In the genomic region with DNA sequence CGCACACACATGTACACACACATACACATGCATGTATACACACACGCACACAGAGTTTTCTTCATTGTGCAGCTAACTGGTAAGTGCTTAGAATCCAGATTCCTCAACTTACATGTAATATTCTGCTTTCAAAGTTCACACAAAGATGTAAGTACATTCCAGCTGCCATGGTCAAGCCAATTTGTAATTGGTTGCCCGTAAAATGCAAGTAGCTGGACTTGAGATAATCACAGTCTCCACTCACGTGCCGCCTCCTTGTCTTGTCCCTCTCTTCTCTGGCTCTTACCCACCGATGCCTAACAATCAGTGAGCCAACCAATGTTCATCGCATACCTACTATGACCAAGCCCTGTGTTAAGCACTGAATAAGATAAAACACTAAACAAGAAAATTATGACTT, we compare ENCODE assay signal across 23 cellular contexts.
DNase-seq lines count a peak whose midpoint lies in the region; TF ChIP-seq lines count a peak whose summit lies in the region.
"Had no signal": no experiment of that assay in that cellular context is flagged by ENCODE, and none has a peak within 500 bp of the region (broad histone marks: within the 10 kb centered on the region; RNA-seq: fewer than 3 reads in every experiment).

No MANE protein-coding gene starts in this region.

- H3K36me3 ChIP-seq in HUES6 (ENCODE audit: control insufficient read depth, insufficient read depth, low read length) (no peaks in the 10 kb centered on the region), iPS-20b (ENCODE audit: insufficient read depth, low read depth, low read length) (no peaks in the 10 kb centered on the region), smooth muscle cell (ENCODE audit: low read depth) (no peaks in the 10 kb centered on the region)
- H3K36me3 ChIP-seq: BE2C, HAP-1 had no signal

- H3K9ac ChIP-seq in HUES6 (ENCODE audit: low read length): peak overlapping the region; percentile 42
- peak overlapping the region; percentile 55; the same call in 1 of the 2 replicates for H3K9ac ChIP-seq in iPS-20b (ENCODE audit: low read depth, low read length)
- H3K9ac ChIP-seq in smooth muscle cell (ENCODE audit: low read depth): no peak overlapping the region

- H3K27ac Mint-ChIP-seq in chondrocyte (ENCODE audit: unreplicated experiment): peak overlapping the region; percentile 77
- H3K27ac Mint-ChIP-seq: CD4-positive, alpha-beta T cell had no signal

- H3K79me2 ChIP-seq in smooth muscle cell (ENCODE audit: low read depth): no peaks in the 10 kb centered on the region

- H3K9me3 ChIP-seq in HUES6 (ENCODE audit: control insufficient read depth, insufficient read depth, low read depth, low read length) (no peaks in the 10 kb centered on the region), iPS-20b (ENCODE audit: insufficient read depth, low read depth, low read length) (no peaks in the 10 kb centered on the region), smooth muscle cell (replicated peaks; ENCODE audit: low read depth) (no peaks in the 10 kb centered on the region)
- H3K9me3 ChIP-seq: BE2C, HAP-1 had no signal

- no peaks in the 10 kb centered on the region for H3K36me3 Mint-ChIP-seq in chondrocyte (ENCODE audit: low read depth)

- H3K4me3 ChIP-seq in HUES6 (ENCODE audit: low read depth, low read length) (peak overlapping the region; percentile 13; the same call in 1 of the 2 replicates), iPS-20b (ENCODE audit: low read length) (peak overlapping the region; percentile 1; the same call in 1 of the 2 replicates), smooth muscle cell (no peak overlapping the region)
- H3K4me3 ChIP-seq: GM12878, HAP-1 had no signal

- TF ChIP-seq CTCF in chondrocyte (IDR thresholded peaks at IDR 0.05) (no peak), smooth muscle cell (IDR thresholded peaks at IDR 0.05; ENCODE audit: borderline replicate concordance, insufficient read depth, poor library complexity, severe bottlenecking) (no peak)

- H3K4me2 ChIP-seq in smooth muscle cell: peak overlapping the region; percentile 48

- H4K20me1 ChIP-seq in smooth muscle cell (ENCODE audit: low read depth): no peaks in the 10 kb centered on the region

- H2AFZ ChIP-seq in smooth muscle cell (ENCODE audit: low read depth): no peak overlapping the region

- H3K4me1 Mint-ChIP-seq in chondrocyte (ENCODE audit: low read depth): peaks cover 22% of the 10 kb centered on the region

- H3K27ac ChIP-seq in HUES6 (ENCODE audit: low read depth, low read length) (peak overlapping the region; percentile 41; the same call in 1 of the 2 replicates), iPS-20b (ENCODE audit: low read length) (peak overlapping the region; percentile 83), smooth muscle cell (ENCODE audit: low read depth) (peak overlapping the region; percentile 55)
- H3K27ac ChIP-seq: HL-60 had no signal

- H3K4me1 ChIP-seq in HUES6 (ENCODE audit: control insufficient read depth, insufficient read depth, low read length) (peaks cover 23% of the 10 kb centered on the region), iPS-20b (ENCODE audit: insufficient read depth, low read length) (peaks cover 20% of the 10 kb centered on the region), smooth muscle cell (ENCODE audit: low read depth) (peaks cover 9% of the 10 kb centered on the region)
- H3K4me1 ChIP-seq: BE2C, HAP-1 had no signal

- no peaks in the 10 kb centered on the region for H3K27me3 Mint-ChIP-seq in chondrocyte (ENCODE audit: low read depth)

- peaks cover 4% of the 10 kb centered on the region for H3F3A ChIP-seq in smooth muscle cell (ENCODE audit: low read depth)

- WGBS in smooth muscle cell (ENCODE audit: low lambda C conversion rate): 52% methylated on average over 7 of the region's 7 CpGs

- DNase-seq in chondrocyte (ENCODE audit: low spot score): no peak
- DNase-seq in smooth muscle cell (lab: John Stamatoyannopoulos, UW; ENCODE audit: unreplicated experiment): no peak
- DNase-seq in activated CD4-positive, alpha-beta T cell treated with anti-CD3 and anti-CD28 coated beads for 48 hours: no peak
- DNase-seq in nucleus accumbens (lab: John Stamatoyannopoulos, UW): no peak
- DNase-seq in cerebellum (ENCODE audit: low spot score): no peak
- no peak for DNase-seq in iPS-NIHi11 (ENCODE audit: low spot score)
- DNase-seq: BE2C; CD4-positive, alpha-beta T cell; DMS79 treated with DMSO at 0.1 percent for 48 hours; KBM-7; MV-4-11; NCI-H1417 treated with DMSO at 0.1 percent for 48 hours; NCI-H1930; NCI-H2171; NCI-H446 treated with DMSO at 0.1 percent for 48 hours; NK-92 treated with Interleukin-12 subunit alpha and Interleukin-12 subunit beta, amount 100 ng/mL, for 24 hours; SIG-M5; SW 1271 had no signal

- H3K27me3 ChIP-seq in HUES6 (ENCODE audit: control insufficient read depth, insufficient read depth, low read length) (no peaks in the 10 kb centered on the region), iPS-20b (ENCODE audit: insufficient read depth, low read length) (no peaks in the 10 kb centered on the region), smooth muscle cell (ENCODE audit: low read depth) (no peaks in the 10 kb centered on the region)
- H3K27me3 ChIP-seq: BE2C had no signal

- H3K9me3 Mint-ChIP-seq in chondrocyte (ENCODE audit: low read depth): no peaks in the 10 kb centered on the region
- H3K9me3 Mint-ChIP-seq: CD4-positive, alpha-beta T cell had no signal

- no peak overlapping the region for H3K4me3 Mint-ChIP-seq in chondrocyte (ENCODE audit: unreplicated experiment)
- H3K4me3 Mint-ChIP-seq: CD4-positive, alpha-beta T cell had no signal
